Comparison of ENCODE assay signal across 8 cellular contexts in genomic region chr1:26161408-26162219, GRCh38. TPM values are rescaled to one million over a fixed set of nuclear protein-coding genes. Genes with fewer than 3 reads are reported as not detected.
DNase-seq lines count a peak whose midpoint lies in the region; ATAC-seq, FAIRE-seq and TF ChIP-seq lines count a peak whose summit lies in the region.

No MANE protein-coding gene starts in this region.

- H3K36me3 Mint-ChIP-seq in activated T-helper 2 cell treated with anti-CD3 and anti-CD28 coated beads, Interferon-gamma antibody, Interleukin-2, Interleukin-4, amounts not matched to agents 10 μg/mL and 5 μg/mL and 100 μg/mL, durations not matched to agents 14 hours and 24 hours and 36 hours (ENCODE audit: low read depth): no peaks in the 10 kb centered on the region
- H3K36me3 Mint-ChIP-seq in type B pancreatic cell: no peaks in the 10 kb centered on the region

- no peak for ATAC-seq in HG03571 (IDR thresholded peaks at IDR 0.05; ENCODE audit: unreplicated experiment)
- ATAC-seq in GM18517 (IDR thresholded peaks at IDR 0.05; ENCODE audit: unreplicated experiment): no peak

- peak overlapping the region; percentile 11; the same call in 1 of the 2 replicates for H3K4me3 ChIP-seq in GM08714 (ENCODE audit: low read length)
- peak overlapping the region; percentile 64 for H3K4me3 ChIP-seq in neural cell (ENCODE audit: low read length)

- peak overlapping the region; percentile 55 for H3K4me3 Mint-ChIP-seq in activated T-helper 2 cell treated with anti-CD3 and anti-CD28 coated beads, Interferon-gamma antibody, Interleukin-2, Interleukin-4, amounts not matched to agents 10 μg/mL and 5 μg/mL and 100 μg/mL, durations not matched to agents 14 hours and 24 hours and 36 hours (ENCODE audit: low read depth)
- H3K4me3 Mint-ChIP-seq in type B pancreatic cell: peak overlapping the region; percentile 77

- peak; percentile 41 for TF ChIP-seq RAD21 in neural cell (conservative IDR thresholded peaks at IDR 0.05)

- H3F3A ChIP-seq in neural cell (ENCODE audit: insufficient read depth, low read length, poor library complexity, severe bottlenecking): no peaks in the 10 kb centered on the region

- intact Hi-C loops in activated T-helper 2 cell treated with anti-CD3 and anti-CD28 coated beads, Interferon-gamma antibody, Interleukin-2, Interleukin-4, amounts not matched to agents 10 μg/mL and 5 μg/mL and 100 μg/mL, durations not matched to agents 14 hours and 24 hours and 36 hours (cut with micrococcal nuclease): loop anchor here (10.0 kb wide), 1 partner anchor 233 kb away; no protein-coding TSS in a partner anchor

- FAIRE-seq in frontal cortex (lab: Jason Lieb, UNC): no peak

- no peak overlapping the region for H3K4me2 ChIP-seq in neural cell (ENCODE audit: low read length)

- peak overlapping the region; percentile 24 for H2AFZ ChIP-seq in neural cell (ENCODE audit: low read depth, low read length)

- H4K20me1 ChIP-seq in neural cell (ENCODE audit: insufficient read depth): no peaks in the 10 kb centered on the region

- no peak for TF ChIP-seq EP300 in neural cell (conservative IDR thresholded peaks at IDR 0.05; ENCODE audit: poor library complexity, severe bottlenecking)

- peak; percentile 69 for TF ChIP-seq CTCF in neural cell (IDR thresholded peaks at IDR 0.05; ENCODE audit: poor library complexity, severe bottlenecking)
- peak; percentile 55 for TF ChIP-seq CTCF in type B pancreatic cell (conservative IDR thresholded peaks at IDR 0.05)

- H3K9me2 ChIP-seq in neural cell (ENCODE audit: insufficient read depth, low read length): no peaks in the 10 kb centered on the region

- peak; percentile 21 for DNase-seq in NCI-H2196 treated with DMSO at 0.1 percent for 48 hours (lab: John Stamatoyannopoulos, UW; ENCODE audit: unreplicated experiment)
- DNase-seq in activated T-helper 2 cell treated with anti-CD3 and anti-CD28 coated beads, Interferon-gamma antibody, Interleukin-2, Interleukin-4, amounts not matched to agents 10 μg/mL and 5 μg/mL and 100 μg/mL, durations not matched to agents 14 hours and 24 hours and 36 hours (ENCODE audit: low spot score): peak; percentile 41
- DNase-seq in frontal cortex (ENCODE audit: low spot score in 2 of 2): peak; percentile 82 to 85
- DNase-seq in type B pancreatic cell (ENCODE audit: extremely low spot score, unreplicated experiment): peak; percentile 80

- H3K79me2 ChIP-seq in neural cell (replicated peaks; ENCODE audit: insufficient read depth, low read length): no peaks in the 10 kb centered on the region

- peak overlapping the region; percentile 61 for H3K9ac ChIP-seq in neural cell (ENCODE audit: low read length)

- H3K9me3 ChIP-seq in neural cell (ENCODE audit: low read length): no peaks in the 10 kb centered on the region

- H3K27ac Mint-ChIP-seq in activated T-helper 2 cell treated with anti-CD3 and anti-CD28 coated beads, Interferon-gamma antibody, Interleukin-2, Interleukin-4, amounts not matched to agents 10 μg/mL and 5 μg/mL and 100 μg/mL, durations not matched to agents 14 hours and 24 hours and 36 hours: no peak overlapping the region
- H3K27ac Mint-ChIP-seq in type B pancreatic cell: peak overlapping the region; percentile 33

- H3K9me3 Mint-ChIP-seq in activated T-helper 2 cell treated with anti-CD3 and anti-CD28 coated beads, Interferon-gamma antibody, Interleukin-2, Interleukin-4, amounts not matched to agents 10 μg/mL and 5 μg/mL and 100 μg/mL, durations not matched to agents 14 hours and 24 hours and 36 hours: no peaks in the 10 kb centered on the region
- no peaks in the 10 kb centered on the region for H3K9me3 Mint-ChIP-seq in type B pancreatic cell

- no peak overlapping the region for H3K27ac ChIP-seq in neural cell (ENCODE audit: low read length)

- H3K36me3 ChIP-seq in neural cell (ENCODE audit: insufficient read depth, low read length): no peaks in the 10 kb centered on the region

- H3K4me1 Mint-ChIP-seq in activated T-helper 2 cell treated with anti-CD3 and anti-CD28 coated beads, Interferon-gamma antibody, Interleukin-2, Interleukin-4, amounts not matched to agents 10 μg/mL and 5 μg/mL and 100 μg/mL, durations not matched to agents 14 hours and 24 hours and 36 hours (ENCODE audit: low read depth): peaks cover 14% of the 10 kb centered on the region
- peaks cover 32% of the 10 kb centered on the region for H3K4me1 Mint-ChIP-seq in type B pancreatic cell (ENCODE audit: unreplicated experiment)

- H3K27me3 ChIP-seq in neural cell (ENCODE audit: insufficient read depth, low read depth, low read length): peaks cover 23% of the 10 kb centered on the region

- peaks cover 50% of the 10 kb centered on the region for H3K27me3 Mint-ChIP-seq in activated T-helper 2 cell treated with anti-CD3 and anti-CD28 coated beads, Interferon-gamma antibody, Interleukin-2, Interleukin-4, amounts not matched to agents 10 μg/mL and 5 μg/mL and 100 μg/mL, durations not matched to agents 14 hours and 24 hours and 36 hours (ENCODE audit: low read depth)
- H3K27me3 Mint-ChIP-seq in type B pancreatic cell: peaks cover 10% of the 10 kb centered on the region

TF ChIP-seq in neural cell, 6 proteins besides CTCF, POLR2A, EP300 and RAD21:
- TF ChIP-seq EZH2 (IDR thresholded peaks at IDR 0.05; ENCODE audit: borderline replicate concordance, insufficient read depth, low read length, poor library complexity, severe bottlenecking): no peak
- peak; percentile 47 for TF ChIP-seq REST (IDR thresholded peaks at IDR 0.05; ENCODE audit: borderline replicate concordance)
- no peak for TF ChIP-seq POLR2AphosphoS5 (IDR thresholded peaks at IDR 0.05)
- TF ChIP-seq MXI1 (conservative IDR thresholded peaks at IDR 0.05; ENCODE audit: poor library complexity, severe bottlenecking): peak; percentile 63
- peak; percentile 47 for TF ChIP-seq TAF1 (IDR thresholded peaks at IDR 0.05; ENCODE audit: low read depth)

RNA-seq across cellular contexts. Expression of gene FAM110D, which starts 2.7 kb away (rescaled TPM):
- 0.07 TPM in 1 of 2 replicates, not detected in the other for total RNA-seq in activated T-helper 2 cell treated with anti-CD3 and anti-CD28 coated beads, Interferon-gamma antibody, Interleukin-2, Interleukin-4, amounts not matched to agents 10 μg/mL and 5 μg/mL and 100 μg/mL, durations not matched to agents 14 hours and 24 hours and 36 hours
- total RNA-seq in frontal cortex (0.82 TPM), type B pancreatic cell (ENCODE audit: low replicate concordance) (0.38 and 1.4 TPM in 2 replicates)
- polyA plus RNA-seq in neural cell: 0.31 and 0.48 TPM in 2 replicates
- 0.24 TPM in 1 of 2 replicates, not detected in the other for polyA minus RNA-seq in neural cell

RNA-seq across cellular contexts. Expression of gene C1orf232, which starts 7.1 kb away (rescaled TPM):
- not detected in 2 replicates for total RNA-seq in activated T-helper 2 cell treated with anti-CD3 and anti-CD28 coated beads, Interferon-gamma antibody, Interleukin-2, Interleukin-4, amounts not matched to agents 10 μg/mL and 5 μg/mL and 100 μg/mL, durations not matched to agents 14 hours and 24 hours and 36 hours
- total RNA-seq in frontal cortex: not detected
- not detected in 2 replicates for polyA plus RNA-seq in neural cell
- not detected in 2 replicates for polyA minus RNA-seq in neural cell
- 1.0 TPM in 1 of 2 replicates, not detected in the other for total RNA-seq in type B pancreatic cell (ENCODE audit: low replicate concordance)

RNA-seq across cellular contexts. Expression of gene ZNF593, which starts 8.1 kb away (rescaled TPM):
- total RNA-seq in activated T-helper 2 cell treated with anti-CD3 and anti-CD28 coated beads, Interferon-gamma antibody, Interleukin-2, Interleukin-4, amounts not matched to agents 10 μg/mL and 5 μg/mL and 100 μg/mL, durations not matched to agents 14 hours and 24 hours and 36 hours: 57.5 and 65.0 TPM in 2 replicates
- total RNA-seq in frontal cortex (11.0 TPM), type B pancreatic cell (ENCODE audit: low replicate concordance) (29.7 and 34.9 TPM in 2 replicates)
- 20.2 and 25.0 TPM in 2 replicates for polyA plus RNA-seq in neural cell
- polyA minus RNA-seq in neural cell: 8.3 and 11.0 TPM in 2 replicates

RNA-seq across cellular contexts. Expression of gene ZNF593OS, which starts 10.0 kb away (rescaled TPM):
- not detected in 2 replicates for total RNA-seq in activated T-helper 2 cell treated with anti-CD3 and anti-CD28 coated beads, Interferon-gamma antibody, Interleukin-2, Interleukin-4, amounts not matched to agents 10 μg/mL and 5 μg/mL and 100 μg/mL, durations not matched to agents 14 hours and 24 hours and 36 hours
- total RNA-seq in frontal cortex (not detected), type B pancreatic cell (ENCODE audit: low replicate concordance) (not detected in 2 replicates)
- not detected in 2 replicates for polyA plus RNA-seq in neural cell
- not detected in 2 replicates for polyA minus RNA-seq in neural cell

RNA-seq across cellular contexts. Expression of gene CNKSR1, which starts 15.7 kb away (rescaled TPM):
- 3.4 TPM in 2 replicates for total RNA-seq in activated T-helper 2 cell treated with anti-CD3 and anti-CD28 coated beads, Interferon-gamma antibody, Interleukin-2, Interleukin-4, amounts not matched to agents 10 μg/mL and 5 μg/mL and 100 μg/mL, durations not matched to agents 14 hours and 24 hours and 36 hours
- total RNA-seq in frontal cortex (3.3 TPM), type B pancreatic cell (ENCODE audit: low replicate concordance) (16.5 and 50.5 TPM in 2 replicates)
- 2.2 and 7.8 TPM in 2 replicates for polyA plus RNA-seq in neural cell
- polyA minus RNA-seq in neural cell: 2.9 and 3.2 TPM in 2 replicates

Comparison
In these comparisons a context has a peak if more than half of its experiments do, and no peak if none do; other contexts are left out.
1. DNase-seq: peak in every context shown above with its lines; median percentile 84 in frontal cortex; 80 in type B pancreatic cell; 41 in activated T-helper 2 cell treated with anti-CD3 and anti-CD28 coated beads, Interferon-gamma antibody, Interleukin-2, Interleukin-4, amounts not matched to agents 10 μg/mL and 5 μg/mL and 100 μg/mL, durations not matched to agents 14 hours and 24 hours and 36 hours; 21 in NCI-H2196 treated with DMSO at 0.1 percent for 48 hours.